Comparison of ENCODE assay signal across 8 cellular contexts in genomic region chr16:25093208-25094061, GRCh38. TPM values are rescaled to one million over a fixed set of nuclear protein-coding genes. Genes with fewer than 3 reads are reported as not detected.
DNase-seq lines count a peak whose midpoint lies in the region; ATAC-seq and TF ChIP-seq lines count a peak whose summit lies in the region.

No MANE protein-coding gene starts in this region.

- CTCF ChIA-PET in CD4-positive, alpha-beta memory T cell (lab: Charles Lee; ENCODE audit: partially characterized antibody), result interaction anchor here (1.0 to 1.3 kb wide), 2 partner anchors 33 to 37 kb away, joined by 3 to 4 read pairs; no protein-coding TSS in a partner anchor

- peak in 1 of 5 donors; percentile 9 for DNase-seq in CD4-positive, alpha-beta memory T cell
- DNase-seq in suprapubic skin (ENCODE audit: low spot score in 2 of 2) (no peak), COLO829 (ENCODE audit: low spot score) (no peak), dedifferentiated amniotic fluid mesenchymal stem cell (ENCODE audit: extremely low spot score) (no peak)

- TF ChIP-seq POLR2A in suprapubic skin (IDR thresholded peaks at IDR 0.05), result no peak

- H3K9me3 Mint-ChIP-seq in CD4-positive, alpha-beta memory T cell, result no peaks in the 10 kb centered on the region
- H3K9me3 Mint-ChIP-seq in activated T-helper 17 cell treated with anti-CD3 and anti-CD28 coated beads, Interleukin-2, amount 50 U/mL, for 72 hours, result no peaks in the 10 kb centered on the region

- peak overlapping the region in 6 of 8 donors; percentile 9 to 75 (median 46) for H3K4me3 Mint-ChIP-seq in CD4-positive, alpha-beta memory T cell
- peak overlapping the region; percentile 45 for H3K4me3 Mint-ChIP-seq in activated T-helper 17 cell treated with anti-CD3 and anti-CD28 coated beads, Interleukin-2, amount 50 U/mL, for 72 hours

- no peak overlapping the region for H3K4me3 ChIP-seq in CD4-positive, alpha-beta memory T cell (ENCODE audit: low read length in 2 of 2)
- H3K4me3 ChIP-seq in suprapubic skin, result no peak overlapping the region

- no peaks in the 10 kb centered on the region for H3K27me3 Mint-ChIP-seq in CD4-positive, alpha-beta memory T cell
- no peaks in the 10 kb centered on the region for H3K27me3 Mint-ChIP-seq in activated T-helper 17 cell treated with anti-CD3 and anti-CD28 coated beads, Interleukin-2, amount 50 U/mL, for 72 hours

- H3K27me3 ChIP-seq in CD4-positive, alpha-beta memory T cell (ENCODE audit: insufficient read depth, low read length), result no peaks in the 10 kb centered on the region
- H3K27me3 ChIP-seq in suprapubic skin, result no peaks in the 10 kb centered on the region

- no peaks in the 10 kb centered on the region for H3K36me3 Mint-ChIP-seq in CD4-positive, alpha-beta memory T cell
- no peaks in the 10 kb centered on the region for H3K36me3 Mint-ChIP-seq in activated T-helper 17 cell treated with anti-CD3 and anti-CD28 coated beads, Interleukin-2, amount 50 U/mL, for 72 hours (ENCODE audit: low read depth)

- no peaks in the 10 kb centered on the region for H3K9me3 ChIP-seq in CD4-positive, alpha-beta memory T cell (ENCODE audit: control insufficient read depth in 1 of 2, low read length in 2 of 2)
- no peaks in the 10 kb centered on the region for H3K9me3 ChIP-seq in suprapubic skin

- H3K27ac ChIP-seq in CD4-positive, alpha-beta memory T cell (ENCODE audit: low read depth, low read length), result no peak overlapping the region
- no peak overlapping the region for H3K27ac ChIP-seq in suprapubic skin

- POLR2A ChIA-PET in CD4-positive, alpha-beta memory T cell (lab: Charles Lee; ENCODE audit: partially characterized antibody), result interaction anchor here (1.1 to 1.3 kb wide), 2 partner anchors 18 to 32 kb away, joined by 5 to 6 read pairs; partner anchors contain the start of gene LCMT1

- H3K4me1 Mint-ChIP-seq in CD4-positive, alpha-beta memory T cell, result peaks cover 14 to 31% (median 17%) of the 10 kb centered on the region in 4 donors
- H3K4me1 Mint-ChIP-seq in activated T-helper 17 cell treated with anti-CD3 and anti-CD28 coated beads, Interleukin-2, amount 50 U/mL, for 72 hours, result peaks cover 25% of the 10 kb centered on the region

- TF ChIP-seq EP300 in suprapubic skin (IDR thresholded peaks at IDR 0.05), result no peak

- no peaks in the 10 kb centered on the region for H3K36me3 ChIP-seq in CD4-positive, alpha-beta memory T cell (ENCODE audit: insufficient read depth, low read length)
- no peaks in the 10 kb centered on the region for H3K36me3 ChIP-seq in suprapubic skin

- peaks cover 15% of the 10 kb centered on the region for H3K4me1 ChIP-seq in CD4-positive, alpha-beta memory T cell (ENCODE audit: insufficient read depth, low read length)
- no peaks in the 10 kb centered on the region for H3K4me1 ChIP-seq in suprapubic skin

- peak; percentile 42 for ATAC-seq in GM19328 (IDR thresholded peaks at IDR 0.05; ENCODE audit: unreplicated experiment)
- peak; percentile 68 for ATAC-seq in HG03460 (IDR thresholded peaks at IDR 0.05; ENCODE audit: unreplicated experiment)
- peak; percentile 86 for ATAC-seq in activated T-helper 17 cell treated with anti-CD3 and anti-CD28 coated beads, Interleukin-2, amount 50 U/mL, for 72 hours (replicated peaks)
- ATAC-seq in GM21423 (IDR thresholded peaks at IDR 0.05; ENCODE audit: unreplicated experiment), result no peak

- no peak for TF ChIP-seq CTCF in suprapubic skin (IDR thresholded peaks at IDR 0.05)

- WGBS in suprapubic skin, result 79% methylated on average over 10 of the region's 10 CpGs

- intact Hi-C loops in CD4-positive, alpha-beta memory T cell (cut with micrococcal nuclease), result no loop called here

- peak overlapping the region; percentile 25 to 86 (median 83) for H3K27ac Mint-ChIP-seq in CD4-positive, alpha-beta memory T cell
- peak overlapping the region; percentile 20 for H3K27ac Mint-ChIP-seq in activated T-helper 17 cell treated with anti-CD3 and anti-CD28 coated beads, Interleukin-2, amount 50 U/mL, for 72 hours

RNA-seq across cellular contexts. Expression of gene LCMT1, which starts 18.1 kb away (rescaled TPM):
- total RNA-seq in CD4-positive, alpha-beta memory T cell, result 10 to 100 TPM; 37.0 to 37.9 TPM
- 10 to 100 TPM; 46.9 to 52.3 TPM for polyA plus RNA-seq in CD4-positive, alpha-beta memory T cell
- total RNA-seq in activated T-helper 17 cell treated with anti-CD3 and anti-CD28 coated beads, Interleukin-2, amount 50 U/mL, for 72 hours, result 10 to 100 TPM; 33.9 to 43.0 TPM
- 10 to 100 TPM; 41.2 to 54.3 (median 42.8) TPM for total RNA-seq in suprapubic skin
